In the genomic region with DNA sequence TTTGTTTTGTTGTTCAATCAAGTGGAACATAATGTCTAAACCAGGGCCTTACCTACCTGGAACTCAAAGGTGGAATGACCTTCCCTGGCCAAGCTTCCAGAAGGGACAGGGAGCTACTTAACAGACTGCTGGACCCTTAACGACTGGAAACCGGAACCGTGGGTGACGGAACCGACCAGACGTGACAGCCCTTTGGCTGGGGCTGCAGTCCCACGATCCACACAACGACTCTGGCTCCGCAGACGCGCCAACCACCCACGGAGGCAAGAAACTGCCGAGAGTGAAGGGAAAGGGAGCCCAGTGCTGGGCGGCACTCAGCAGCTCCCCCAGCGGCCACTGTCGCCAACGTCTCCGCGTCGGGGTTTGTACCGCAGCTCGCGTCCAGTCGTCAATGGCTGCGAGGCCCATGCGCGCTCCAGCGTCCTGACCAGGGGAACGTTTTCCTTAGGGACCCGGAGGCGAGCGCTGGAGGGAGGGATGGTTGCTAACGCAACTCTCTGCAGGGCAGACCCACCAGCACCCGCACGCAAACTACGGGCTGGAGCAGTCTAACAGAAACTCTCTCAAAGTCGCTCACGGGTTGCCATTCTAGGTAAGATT, we compare ENCODE assay signal across 1 cellular context.
A peak's percentile ranks its signal among the peaks of the same experiment; 100 is the strongest.
TF ChIP-seq lines count a peak whose summit lies in the region.

No MANE protein-coding gene starts in this region.

TF ChIP-seq in HepG2, 621 proteins besides CTCF, POLR2A, EP300 and RAD21 (continued from another document and continues in another):
- TF ChIP-seq, protein P1, sequence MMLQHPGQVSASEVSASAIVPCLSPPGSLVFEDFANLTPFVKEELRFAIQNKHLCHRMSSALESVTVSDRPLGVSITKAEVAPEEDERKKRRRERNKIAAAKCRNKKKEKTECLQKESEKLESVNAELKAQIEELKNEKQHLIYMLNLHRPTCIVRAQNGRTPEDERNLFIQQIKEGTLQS (CRISPR knock-in tag; IDR thresholded peaks at IDR 0.05), result 0 out of 2 replicates have a peak, but pooled peaks have one; percentile 18
- no peak for TF ChIP-seq SMC3 (IDR thresholded peaks at IDR 0.05; ENCODE audit: low read length)
- TF ChIP-seq ZNF772 (CRISPR knock-in tag; IDR thresholded peaks at IDR 0.05), result peak; percentile 46; the same call in 1 of the 2 replicates
- TF ChIP-seq PRMT3 (CRISPR knock-in tag; IDR thresholded peaks at IDR 0.05; ENCODE audit: borderline replicate concordance, low read depth), result no peak
- TF ChIP-seq SAFB2 (CRISPR knock-in tag; IDR thresholded peaks at IDR 0.05; ENCODE audit: borderline replicate concordance, low read depth), result no peak
- TF ChIP-seq, protein P2, sequence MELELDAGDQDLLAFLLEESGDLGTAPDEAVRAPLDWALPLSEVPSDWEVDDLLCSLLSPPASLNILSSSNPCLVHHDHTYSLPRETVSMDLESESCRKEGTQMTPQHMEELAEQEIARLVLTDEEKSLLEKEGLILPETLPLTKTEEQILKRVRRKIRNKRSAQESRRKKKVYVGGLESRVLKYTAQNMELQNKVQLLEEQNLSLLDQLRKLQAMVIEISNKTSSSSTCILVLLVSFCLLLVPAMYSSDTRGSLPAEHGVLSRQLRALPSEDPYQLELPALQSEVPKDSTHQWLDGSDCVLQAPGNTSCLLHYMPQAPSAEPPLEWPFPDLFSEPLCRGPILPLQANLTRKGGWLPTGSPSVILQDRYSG (CRISPR knock-in tag; IDR thresholded peaks at IDR 0.05), result no peak
- no peak for TF ChIP-seq CBX2 (IDR thresholded peaks at IDR 0.05; ENCODE audit: low read depth, low read length)
- no peak for TF ChIP-seq CBX2 (CRISPR knock-in tag; IDR thresholded peaks at IDR 0.05; ENCODE audit: low read depth)
- no peak for TF ChIP-seq SNAI1 (CRISPR knock-in tag; IDR thresholded peaks at IDR 0.05; ENCODE audit: borderline replicate concordance)
- TF ChIP-seq, protein P3, sequence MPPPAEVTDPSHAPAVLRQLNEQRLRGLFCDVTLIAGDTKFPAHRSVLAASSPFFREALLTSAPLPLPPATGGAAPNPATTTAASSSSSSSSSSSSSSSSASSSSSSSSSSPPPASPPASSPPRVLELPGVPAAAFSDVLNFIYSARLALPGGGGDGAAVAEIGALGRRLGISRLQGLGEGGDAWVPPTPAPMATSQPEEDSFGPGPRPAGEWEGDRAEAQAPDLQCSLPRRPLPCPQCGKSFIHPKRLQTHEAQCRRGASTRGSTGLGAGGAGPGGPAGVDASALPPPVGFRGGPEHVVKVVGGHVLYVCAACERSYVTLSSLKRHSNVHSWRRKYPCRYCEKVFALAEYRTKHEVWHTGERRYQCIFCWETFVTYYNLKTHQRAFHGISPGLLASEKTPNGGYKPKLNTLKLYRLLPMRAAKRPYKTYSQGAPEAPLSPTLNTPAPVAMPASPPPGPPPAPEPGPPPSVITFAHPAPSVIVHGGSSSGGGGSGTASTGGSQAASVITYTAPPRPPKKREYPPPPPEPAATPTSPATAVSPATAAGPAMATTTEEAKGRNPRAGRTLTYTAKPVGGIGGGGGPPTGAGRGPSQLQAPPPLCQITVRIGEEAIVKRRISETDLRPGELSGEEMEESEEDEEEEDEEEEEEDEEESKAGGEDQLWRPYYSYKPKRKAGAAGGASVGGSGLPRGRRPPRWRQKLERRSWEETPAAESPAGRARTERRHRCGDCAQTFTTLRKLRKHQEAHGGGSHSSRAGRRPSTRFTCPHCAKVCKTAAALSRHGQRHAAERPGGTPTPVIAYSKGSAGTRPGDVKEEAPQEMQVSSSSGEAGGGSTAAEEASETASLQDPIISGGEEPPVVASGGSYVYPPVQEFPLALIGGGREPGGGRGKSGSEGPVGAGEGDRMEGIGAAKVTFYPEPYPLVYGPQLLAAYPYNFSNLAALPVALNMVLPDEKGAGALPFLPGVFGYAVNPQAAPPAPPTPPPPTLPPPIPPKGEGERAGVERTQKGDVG (CRISPR knock-in tag; IDR thresholded peaks at IDR 0.05; ENCODE audit: borderline replicate concordance), result peak; percentile 92; the same call in 1 of the 2 replicates
- TF ChIP-seq CBX5 (CRISPR knock-in tag; IDR thresholded peaks at IDR 0.05; ENCODE audit: borderline replicate concordance), result peak; percentile 90; the same call in 1 of the 2 replicates
- TF ChIP-seq ZNF788 (CRISPR knock-in tag; IDR thresholded peaks at IDR 0.05; ENCODE audit: borderline replicate concordance), result peak; percentile 74; the same call in 1 of the 2 replicates
- no peak for TF ChIP-seq SIX4 (CRISPR knock-in tag; IDR thresholded peaks at IDR 0.05)
- TF ChIP-seq NFYC (CRISPR knock-in tag; IDR thresholded peaks at IDR 0.05), result no peak
- TF ChIP-seq ZNF879 (CRISPR knock-in tag; IDR thresholded peaks at IDR 0.05), result no peak
- 0 out of 2 replicates have a peak, but pooled peaks have one; percentile 16 for TF ChIP-seq SP5 (CRISPR knock-in tag; IDR thresholded peaks at IDR 0.05; ENCODE audit: borderline replicate concordance, low read depth)
- TF ChIP-seq ZNF768 (CRISPR knock-in tag; IDR thresholded peaks at IDR 0.05), result peak; percentile 80
- TF ChIP-seq HNRNPL (IDR thresholded peaks at IDR 0.05; ENCODE audit: low read depth, low read length), result 0 out of 2 replicates have a peak, but pooled peaks have one; percentile 41
- TF ChIP-seq, protein P4, sequence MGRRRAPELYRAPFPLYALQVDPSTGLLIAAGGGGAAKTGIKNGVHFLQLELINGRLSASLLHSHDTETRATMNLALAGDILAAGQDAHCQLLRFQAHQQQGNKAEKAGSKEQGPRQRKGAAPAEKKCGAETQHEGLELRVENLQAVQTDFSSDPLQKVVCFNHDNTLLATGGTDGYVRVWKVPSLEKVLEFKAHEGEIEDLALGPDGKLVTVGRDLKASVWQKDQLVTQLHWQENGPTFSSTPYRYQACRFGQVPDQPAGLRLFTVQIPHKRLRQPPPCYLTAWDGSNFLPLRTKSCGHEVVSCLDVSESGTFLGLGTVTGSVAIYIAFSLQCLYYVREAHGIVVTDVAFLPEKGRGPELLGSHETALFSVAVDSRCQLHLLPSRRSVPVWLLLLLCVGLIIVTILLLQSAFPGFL (CRISPR knock-in tag; IDR thresholded peaks at IDR 0.05), result no peak
- TF ChIP-seq HMG20B (CRISPR knock-in tag; conservative IDR thresholded peaks at IDR 0.05), result no peak
- TF ChIP-seq FOXO1 (CRISPR knock-in tag; IDR thresholded peaks at IDR 0.05), result peak; percentile 58
- TF ChIP-seq, protein P5, sequence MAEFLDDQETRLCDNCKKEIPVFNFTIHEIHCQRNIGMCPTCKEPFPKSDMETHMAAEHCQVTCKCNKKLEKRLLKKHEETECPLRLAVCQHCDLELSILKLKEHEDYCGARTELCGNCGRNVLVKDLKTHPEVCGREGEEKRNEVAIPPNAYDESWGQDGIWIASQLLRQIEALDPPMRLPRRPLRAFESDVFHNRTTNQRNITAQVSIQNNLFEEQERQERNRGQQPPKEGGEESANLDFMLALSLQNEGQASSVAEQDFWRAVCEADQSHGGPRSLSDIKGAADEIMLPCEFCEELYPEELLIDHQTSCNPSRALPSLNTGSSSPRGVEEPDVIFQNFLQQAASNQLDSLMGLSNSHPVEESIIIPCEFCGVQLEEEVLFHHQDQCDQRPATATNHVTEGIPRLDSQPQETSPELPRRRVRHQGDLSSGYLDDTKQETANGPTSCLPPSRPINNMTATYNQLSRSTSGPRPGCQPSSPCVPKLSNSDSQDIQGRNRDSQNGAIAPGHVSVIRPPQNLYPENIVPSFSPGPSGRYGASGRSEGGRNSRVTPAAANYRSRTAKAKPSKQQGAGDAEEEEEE (CRISPR knock-in tag; IDR thresholded peaks at IDR 0.05; ENCODE audit: borderline replicate concordance), result no peak
- TF ChIP-seq FOSL2 (CRISPR knock-in tag; IDR thresholded peaks at IDR 0.05), result peak; percentile 55
- TF ChIP-seq PPARG (CRISPR knock-in tag; conservative IDR thresholded peaks at IDR 0.05), result no peak; the same call in 1 of the 2 replicates
- TF ChIP-seq NCOA2 (CRISPR knock-in tag; IDR thresholded peaks at IDR 0.05), result peak; percentile 42; the same call in 1 of the 2 replicates
- TF ChIP-seq SMAD9 (CRISPR knock-in tag; IDR thresholded peaks at IDR 0.05), result no peak
- no peak for TF ChIP-seq ZNF296 (CRISPR knock-in tag; conservative IDR thresholded peaks at IDR 0.05)
- peak; percentile 51; the same call in 1 of the 2 replicates for TF ChIP-seq ZNF552 (CRISPR knock-in tag; IDR thresholded peaks at IDR 0.05; ENCODE audit: borderline replicate concordance)
- TF ChIP-seq, protein P6, sequence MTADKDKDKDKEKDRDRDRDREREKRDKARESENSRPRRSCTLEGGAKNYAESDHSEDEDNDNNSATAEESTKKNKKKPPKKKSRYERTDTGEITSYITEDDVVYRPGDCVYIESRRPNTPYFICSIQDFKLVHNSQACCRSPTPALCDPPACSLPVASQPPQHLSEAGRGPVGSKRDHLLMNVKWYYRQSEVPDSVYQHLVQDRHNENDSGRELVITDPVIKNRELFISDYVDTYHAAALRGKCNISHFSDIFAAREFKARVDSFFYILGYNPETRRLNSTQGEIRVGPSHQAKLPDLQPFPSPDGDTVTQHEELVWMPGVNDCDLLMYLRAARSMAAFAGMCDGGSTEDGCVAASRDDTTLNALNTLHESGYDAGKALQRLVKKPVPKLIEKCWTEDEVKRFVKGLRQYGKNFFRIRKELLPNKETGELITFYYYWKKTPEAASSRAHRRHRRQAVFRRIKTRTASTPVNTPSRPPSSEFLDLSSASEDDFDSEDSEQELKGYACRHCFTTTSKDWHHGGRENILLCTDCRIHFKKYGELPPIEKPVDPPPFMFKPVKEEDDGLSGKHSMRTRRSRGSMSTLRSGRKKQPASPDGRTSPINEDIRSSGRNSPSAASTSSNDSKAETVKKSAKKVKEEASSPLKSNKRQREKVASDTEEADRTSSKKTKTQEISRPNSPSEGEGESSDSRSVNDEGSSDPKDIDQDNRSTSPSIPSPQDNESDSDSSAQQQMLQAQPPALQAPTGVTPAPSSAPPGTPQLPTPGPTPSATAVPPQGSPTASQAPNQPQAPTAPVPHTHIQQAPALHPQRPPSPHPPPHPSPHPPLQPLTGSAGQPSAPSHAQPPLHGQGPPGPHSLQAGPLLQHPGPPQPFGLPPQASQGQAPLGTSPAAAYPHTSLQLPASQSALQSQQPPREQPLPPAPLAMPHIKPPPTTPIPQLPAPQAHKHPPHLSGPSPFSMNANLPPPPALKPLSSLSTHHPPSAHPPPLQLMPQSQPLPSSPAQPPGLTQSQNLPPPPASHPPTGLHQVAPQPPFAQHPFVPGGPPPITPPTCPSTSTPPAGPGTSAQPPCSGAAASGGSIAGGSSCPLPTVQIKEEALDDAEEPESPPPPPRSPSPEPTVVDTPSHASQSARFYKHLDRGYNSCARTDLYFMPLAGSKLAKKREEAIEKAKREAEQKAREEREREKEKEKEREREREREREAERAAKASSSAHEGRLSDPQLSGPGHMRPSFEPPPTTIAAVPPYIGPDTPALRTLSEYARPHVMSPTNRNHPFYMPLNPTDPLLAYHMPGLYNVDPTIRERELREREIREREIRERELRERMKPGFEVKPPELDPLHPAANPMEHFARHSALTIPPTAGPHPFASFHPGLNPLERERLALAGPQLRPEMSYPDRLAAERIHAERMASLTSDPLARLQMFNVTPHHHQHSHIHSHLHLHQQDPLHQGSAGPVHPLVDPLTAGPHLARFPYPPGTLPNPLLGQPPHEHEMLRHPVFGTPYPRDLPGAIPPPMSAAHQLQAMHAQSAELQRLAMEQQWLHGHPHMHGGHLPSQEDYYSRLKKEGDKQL (CRISPR knock-in tag; IDR thresholded peaks at IDR 0.05; ENCODE audit: low read depth), result 0 out of 2 replicates have a peak, but pooled peaks have one; percentile 56
- TF ChIP-seq ARNT (IDR thresholded peaks at IDR 0.05), result no peak
- no peak for TF ChIP-seq ZNF24 (IDR thresholded peaks at IDR 0.05)
- 0 out of 2 replicates have a peak, but pooled peaks have one; percentile 49 for TF ChIP-seq SPEN (CRISPR knock-in tag; IDR thresholded peaks at IDR 0.05; ENCODE audit: low read depth)
- TF ChIP-seq KDM5B (CRISPR knock-in tag; IDR thresholded peaks at IDR 0.05; ENCODE audit: borderline replicate concordance), result peak; percentile 67; the same call in 1 of the 2 replicates
- TF ChIP-seq DPF2 (CRISPR knock-in tag; IDR thresholded peaks at IDR 0.05; ENCODE audit: borderline replicate concordance, low read depth), result no peak
- TF ChIP-seq, protein P7, sequence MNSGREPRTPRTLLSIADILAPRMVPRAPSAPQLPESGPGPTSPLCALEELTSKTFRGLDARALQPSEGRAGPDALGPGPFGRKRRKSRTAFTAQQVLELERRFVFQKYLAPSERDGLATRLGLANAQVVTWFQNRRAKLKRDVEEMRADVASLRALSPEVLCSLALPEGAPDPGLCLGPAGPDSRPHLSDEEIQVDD (CRISPR knock-in tag; IDR thresholded peaks at IDR 0.05; ENCODE audit: borderline replicate concordance), result no peak
- TF ChIP-seq, protein P8, sequence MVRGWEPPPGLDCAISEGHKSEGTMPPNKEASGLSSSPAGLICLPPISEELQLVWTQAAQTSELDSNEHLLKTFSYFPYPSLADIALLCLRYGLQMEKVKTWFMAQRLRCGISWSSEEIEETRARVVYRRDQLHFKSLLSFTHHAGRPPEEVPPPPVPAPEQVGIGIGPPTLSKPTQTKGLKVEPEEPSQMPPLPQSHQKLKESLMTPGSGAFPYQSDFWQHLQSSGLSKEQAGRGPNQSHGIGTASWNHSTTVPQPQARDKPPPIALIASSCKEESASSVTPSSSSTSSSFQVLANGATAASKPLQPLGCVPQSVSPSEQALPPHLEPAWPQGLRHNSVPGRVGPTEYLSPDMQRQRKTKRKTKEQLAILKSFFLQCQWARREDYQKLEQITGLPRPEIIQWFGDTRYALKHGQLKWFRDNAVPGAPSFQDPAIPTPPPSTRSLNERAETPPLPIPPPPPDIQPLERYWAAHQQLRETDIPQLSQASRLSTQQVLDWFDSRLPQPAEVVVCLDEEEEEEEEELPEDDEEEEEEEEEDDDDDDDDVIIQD (CRISPR knock-in tag; IDR thresholded peaks at IDR 0.05; ENCODE audit: low read depth), result 0 out of 2 replicates have a peak, but pooled peaks have one; percentile 48
- TF ChIP-seq, protein P9, sequence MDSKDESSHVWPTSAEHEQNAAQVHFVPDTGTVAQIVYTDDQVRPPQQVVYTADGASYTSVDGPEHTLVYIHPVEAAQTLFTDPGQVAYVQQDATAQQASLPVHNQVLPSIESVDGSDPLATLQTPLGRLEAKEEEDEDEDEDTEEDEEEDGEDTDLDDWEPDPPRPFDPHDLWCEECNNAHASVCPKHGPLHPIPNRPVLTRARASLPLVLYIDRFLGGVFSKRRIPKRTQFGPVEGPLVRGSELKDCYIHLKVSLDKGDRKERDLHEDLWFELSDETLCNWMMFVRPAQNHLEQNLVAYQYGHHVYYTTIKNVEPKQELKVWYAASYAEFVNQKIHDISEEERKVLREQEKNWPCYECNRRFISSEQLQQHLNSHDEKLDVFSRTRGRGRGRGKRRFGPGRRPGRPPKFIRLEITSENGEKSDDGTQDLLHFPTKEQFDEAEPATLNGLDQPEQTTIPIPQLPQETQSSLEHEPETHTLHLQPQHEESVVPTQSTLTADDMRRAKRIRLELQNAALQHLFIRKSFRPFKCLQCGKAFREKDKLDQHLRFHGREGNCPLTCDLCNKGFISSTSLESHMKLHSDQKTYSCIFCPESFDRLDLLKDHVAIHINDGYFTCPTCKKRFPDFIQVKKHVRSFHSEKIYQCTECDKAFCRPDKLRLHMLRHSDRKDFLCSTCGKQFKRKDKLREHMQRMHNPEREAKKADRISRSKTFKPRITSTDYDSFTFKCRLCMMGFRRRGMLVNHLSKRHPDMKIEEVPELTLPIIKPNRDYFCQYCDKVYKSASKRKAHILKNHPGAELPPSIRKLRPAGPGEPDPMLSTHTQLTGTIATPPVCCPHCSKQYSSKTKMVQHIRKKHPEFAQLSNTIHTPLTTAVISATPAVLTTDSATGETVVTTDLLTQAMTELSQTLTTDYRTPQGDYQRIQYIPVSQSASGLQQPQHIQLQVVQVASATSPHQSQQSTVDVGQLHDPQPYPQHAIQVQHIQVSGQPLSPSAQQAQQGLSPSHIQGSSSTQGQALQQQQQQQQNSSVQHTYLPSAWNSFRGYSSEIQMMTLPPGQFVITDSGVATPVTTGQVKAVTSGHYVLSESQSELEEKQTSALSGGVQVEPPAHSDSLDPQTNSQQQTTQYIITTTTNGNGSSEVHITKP (CRISPR knock-in tag; IDR thresholded peaks at IDR 0.05; ENCODE audit: low read depth), result 0 out of 2 replicates have a peak, but pooled peaks have one; percentile 43
- TF ChIP-seq CCDC6 (CRISPR knock-in tag; IDR thresholded peaks at IDR 0.05), result no peak
- TF ChIP-seq ARNT2 (CRISPR knock-in tag; IDR thresholded peaks at IDR 0.05; ENCODE audit: low read depth), result no peak
- TF ChIP-seq CAMTA2 (CRISPR knock-in tag; IDR thresholded peaks at IDR 0.05; ENCODE audit: borderline replicate concordance), result no peak
